Comparison of ENCODE assay signal across 9 cellular contexts in the genomic region with DNA sequence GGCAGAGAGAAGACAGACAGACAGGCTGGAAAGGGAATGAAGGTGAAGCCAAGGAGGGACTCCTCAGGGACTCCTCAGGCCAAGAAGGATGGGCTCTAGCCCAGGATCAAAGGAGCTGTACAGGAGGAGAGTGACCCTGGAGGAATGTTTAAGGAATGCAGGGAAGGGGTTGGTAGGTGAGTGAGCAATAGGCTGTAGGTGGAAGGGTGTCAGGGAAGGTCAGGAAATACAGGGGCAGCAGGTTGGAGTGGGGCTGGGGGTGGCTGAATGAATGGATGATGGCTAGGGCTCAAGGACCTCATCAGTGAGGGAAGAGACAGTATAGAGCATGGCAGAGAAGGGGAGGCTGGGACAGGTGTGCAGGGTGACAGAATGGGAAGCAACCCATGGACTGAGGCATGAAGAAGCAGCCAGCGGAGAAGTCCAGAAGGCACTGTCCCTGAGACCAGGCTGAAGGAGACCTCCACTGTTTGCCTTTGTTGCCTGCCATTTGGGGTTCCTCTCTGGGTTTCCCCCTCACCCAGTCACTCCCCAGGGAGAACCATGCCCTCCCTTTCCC. TPM values are rescaled to one million over a fixed set of nuclear protein-coding genes. Genes with fewer than 3 reads are reported as not detected.
DNase-seq lines count a peak whose midpoint lies in the region; ATAC-seq lines count a peak whose summit lies in the region.
"Had no signal": no experiment of that assay in that cellular context is flagged by ENCODE, and none has a peak within 500 bp of the region (broad histone marks: within the 10 kb centered on the region; RNA-seq: fewer than 3 reads in every experiment).

No MANE protein-coding gene starts in this region.

- ATAC-seq in activated T-cell treated with anti-CD3 and anti-CD28 coated beads, Interleukin-2, amount 50 U/mL, for 4 hours: no peak
- no peak for ATAC-seq in stimulated activated naive B cell treated with anti-CD40 and anti-IgM and Interleukin-4, amounts not matched to agents 10 μg/mL and 1 μg/mL and 100 μg/mL, for 72 hours (replicated peaks)

- intact Hi-C loops in activated T-helper 1 cell treated with anti-CD3 and anti-CD28 coated beads, Interleukin-12 subunit alpha, Interleukin-12 subunit beta, Interleukin-2, Interleukin-4 antibody, amounts not matched to agents 30 ng/mL and 10 ng/mL and 1 ng/mL, durations not matched to agents 14 hours and 24 hours and 36 hours (cut with micrococcal nuclease): no loop called here

- H3K36me3 Mint-ChIP-seq in activated T-cell treated with anti-CD3 and anti-CD28 coated beads, Interleukin-2, amount 50 U/mL, for 4 hours (ENCODE audit: insufficient read depth): peaks cover 4% of the 10 kb centered on the region
- peaks cover 28% of the 10 kb centered on the region for H3K36me3 Mint-ChIP-seq in activated T-helper 1 cell treated with anti-CD3 and anti-CD28 coated beads, Interleukin-12 subunit alpha, Interleukin-12 subunit beta, Interleukin-2, Interleukin-4 antibody, amounts not matched to agents 30 ng/mL and 10 ng/mL and 1 ng/mL, durations not matched to agents 14 hours and 24 hours and 36 hours (ENCODE audit: low read depth)
- H3K36me3 Mint-ChIP-seq in stimulated activated naive B cell treated with anti-CD40 and anti-IgM and Interleukin-4, amounts not matched to agents 10 μg/mL and 1 μg/mL and 100 μg/mL, for 72 hours: peaks cover 15 to 36% of the 10 kb centered on the region in 2 donors

- peak overlapping the region; percentile 24 for H3K27ac Mint-ChIP-seq in activated T-helper 1 cell treated with anti-CD3 and anti-CD28 coated beads, Interleukin-12 subunit alpha, Interleukin-12 subunit beta, Interleukin-2, Interleukin-4 antibody, amounts not matched to agents 30 ng/mL and 10 ng/mL and 1 ng/mL, durations not matched to agents 14 hours and 24 hours and 36 hours
- H3K27ac Mint-ChIP-seq in stimulated activated naive B cell treated with anti-CD40 and anti-IgM and Interleukin-4, amounts not matched to agents 10 μg/mL and 1 μg/mL and 100 μg/mL, for 72 hours: peak overlapping the region; percentile 2

- peak overlapping the region; percentile 41 for H3K4me3 Mint-ChIP-seq in activated T-cell treated with anti-CD3 and anti-CD28 coated beads, Interleukin-2, amount 50 U/mL, for 4 hours
- H3K4me3 Mint-ChIP-seq in activated T-helper 1 cell treated with anti-CD3 and anti-CD28 coated beads, Interleukin-12 subunit alpha, Interleukin-12 subunit beta, Interleukin-2, Interleukin-4 antibody, amounts not matched to agents 30 ng/mL and 10 ng/mL and 1 ng/mL, durations not matched to agents 14 hours and 24 hours and 36 hours: no peak overlapping the region
- peak overlapping the region; percentile 54 to 83 for H3K4me3 Mint-ChIP-seq in stimulated activated naive B cell treated with anti-CD40 and anti-IgM and Interleukin-4, amounts not matched to agents 10 μg/mL and 1 μg/mL and 100 μg/mL, for 72 hours

- no peaks in the 10 kb centered on the region for H3K27me3 Mint-ChIP-seq in activated T-cell treated with anti-CD3 and anti-CD28 coated beads, Interleukin-2, amount 50 U/mL, for 4 hours (ENCODE audit: low read depth)
- no peaks in the 10 kb centered on the region for H3K27me3 Mint-ChIP-seq in activated T-helper 1 cell treated with anti-CD3 and anti-CD28 coated beads, Interleukin-12 subunit alpha, Interleukin-12 subunit beta, Interleukin-2, Interleukin-4 antibody, amounts not matched to agents 30 ng/mL and 10 ng/mL and 1 ng/mL, durations not matched to agents 14 hours and 24 hours and 36 hours (ENCODE audit: insufficient read depth)
- no peaks in the 10 kb centered on the region for H3K27me3 Mint-ChIP-seq in stimulated activated naive B cell treated with anti-CD40 and anti-IgM and Interleukin-4, amounts not matched to agents 10 μg/mL and 1 μg/mL and 100 μg/mL, for 72 hours

- no peaks in the 10 kb centered on the region for H3K9me3 Mint-ChIP-seq in activated T-cell treated with anti-CD3 and anti-CD28 coated beads, Interleukin-2, amount 50 U/mL, for 4 hours
- no peaks in the 10 kb centered on the region for H3K9me3 Mint-ChIP-seq in activated T-helper 1 cell treated with anti-CD3 and anti-CD28 coated beads, Interleukin-12 subunit alpha, Interleukin-12 subunit beta, Interleukin-2, Interleukin-4 antibody, amounts not matched to agents 30 ng/mL and 10 ng/mL and 1 ng/mL, durations not matched to agents 14 hours and 24 hours and 36 hours
- H3K9me3 Mint-ChIP-seq in stimulated activated naive B cell treated with anti-CD40 and anti-IgM and Interleukin-4, amounts not matched to agents 10 μg/mL and 1 μg/mL and 100 μg/mL, for 72 hours: no peaks in the 10 kb centered on the region

- H3K4me3 ChIP-seq in iPS-18c (ENCODE audit: insufficient read depth, low read depth, low read length): peak overlapping the region; percentile 51

- peaks cover 49% of the 10 kb centered on the region for H3K4me1 Mint-ChIP-seq in activated T-cell treated with anti-CD3 and anti-CD28 coated beads, Interleukin-2, amount 50 U/mL, for 4 hours (ENCODE audit: low read depth)
- H3K4me1 Mint-ChIP-seq in activated T-helper 1 cell treated with anti-CD3 and anti-CD28 coated beads, Interleukin-12 subunit alpha, Interleukin-12 subunit beta, Interleukin-2, Interleukin-4 antibody, amounts not matched to agents 30 ng/mL and 10 ng/mL and 1 ng/mL, durations not matched to agents 14 hours and 24 hours and 36 hours (ENCODE audit: low read depth): peaks cover 44% of the 10 kb centered on the region
- H3K4me1 Mint-ChIP-seq in stimulated activated naive B cell treated with anti-CD40 and anti-IgM and Interleukin-4, amounts not matched to agents 10 μg/mL and 1 μg/mL and 100 μg/mL, for 72 hours: peaks cover 54 to 62% of the 10 kb centered on the region in 2 donors

- DNase-seq in activated T-cell treated with anti-CD3 and anti-CD28 coated beads, Interleukin-2, amount 50 U/mL, for 4 hours: no peak
- DNase-seq in activated T-cell treated with anti-CD3 and anti-CD28 coated beads for 4 hours: no peak
- DNase-seq in activated T-helper 1 cell treated with anti-CD3 and anti-CD28 coated beads, Interleukin-12 subunit alpha, Interleukin-12 subunit beta, Interleukin-2, Interleukin-4 antibody, amounts not matched to agents 30 ng/mL and 10 ng/mL and 1 ng/mL, durations not matched to agents 14 hours and 24 hours and 36 hours (ENCODE audit: low spot score): no peak
- DNase-seq in stimulated activated naive B cell treated with anti-CD40 and anti-IgM and Interleukin-4, amounts not matched to agents 10 μg/mL and 1 μg/mL and 100 μg/mL, for 72 hours: no peak
- DNase-seq in OCI-M1 (lab: John Stamatoyannopoulos, UW): no peak
- no peak for DNase-seq in stimulated activated CD4-positive, alpha-beta T cell treated with anti-CD3 and anti-CD28 coated beads, Interleukin-4, amount 100 ng/mL, for 24 hours
- DNase-seq in NCI-H524 treated with DMSO at 0.1 percent for 48 hours (lab: John Stamatoyannopoulos, UW): no peak
- DNase-seq: effector memory CD4-positive, alpha-beta T cell had no signal

- no peaks in the 10 kb centered on the region for H3K9me3 ChIP-seq in iPS-18c (ENCODE audit: control insufficient read depth, insufficient read depth, low read length)

RNA-seq across cellular contexts. Expression of a gene that starts 13.2 kb away (rescaled TPM):
- 10 to 100 TPM; 18.6 to 23.4 (median 20.2) TPM for total RNA-seq in activated T-cell treated with anti-CD3 and anti-CD28 coated beads, Interleukin-2, amount 50 U/mL, for 4 hours
- total RNA-seq in activated T-helper 1 cell treated with anti-CD3 and anti-CD28 coated beads, Interleukin-12 subunit alpha, Interleukin-12 subunit beta, Interleukin-2, Interleukin-4 antibody, amounts not matched to agents 30 ng/mL and 10 ng/mL and 1 ng/mL, durations not matched to agents 14 hours and 24 hours and 36 hours: 37.1 and 56.6 TPM in 2 replicates

RNA-seq across cellular contexts. Expression of a gene that starts 15.2 kb away (rescaled TPM):
- total RNA-seq in activated T-cell treated with anti-CD3 and anti-CD28 coated beads, Interleukin-2, amount 50 U/mL, for 4 hours: 10 to 100 TPM; 76.6 to 84.5 (median 79.2) TPM
- total RNA-seq in activated T-helper 1 cell treated with anti-CD3 and anti-CD28 coated beads, Interleukin-12 subunit alpha, Interleukin-12 subunit beta, Interleukin-2, Interleukin-4 antibody, amounts not matched to agents 30 ng/mL and 10 ng/mL and 1 ng/mL, durations not matched to agents 14 hours and 24 hours and 36 hours: 131 and 137 TPM in 2 replicates

RNA-seq across cellular contexts. Expression of a gene that starts 21.3 kb away (rescaled TPM):
- 10 to 100 TPM; 22.9 to 23.4 (median 22.9) TPM for total RNA-seq in activated T-cell treated with anti-CD3 and anti-CD28 coated beads, Interleukin-2, amount 50 U/mL, for 4 hours
- total RNA-seq in activated T-helper 1 cell treated with anti-CD3 and anti-CD28 coated beads, Interleukin-12 subunit alpha, Interleukin-12 subunit beta, Interleukin-2, Interleukin-4 antibody, amounts not matched to agents 30 ng/mL and 10 ng/mL and 1 ng/mL, durations not matched to agents 14 hours and 24 hours and 36 hours: 15.8 and 17.0 TPM in 2 replicates

RNA-seq across cellular contexts. Expression of a gene that starts 22.3 kb away (rescaled TPM):
- total RNA-seq in activated T-cell treated with anti-CD3 and anti-CD28 coated beads, Interleukin-2, amount 50 U/mL, for 4 hours: 10 to 100 TPM; 24.4 to 29.4 (median 26.8) TPM
- total RNA-seq in activated T-helper 1 cell treated with anti-CD3 and anti-CD28 coated beads, Interleukin-12 subunit alpha, Interleukin-12 subunit beta, Interleukin-2, Interleukin-4 antibody, amounts not matched to agents 30 ng/mL and 10 ng/mL and 1 ng/mL, durations not matched to agents 14 hours and 24 hours and 36 hours: 28.7 and 38.8 TPM in 2 replicates

RNA-seq across cellular contexts. Expression of a gene that starts 41.5 kb away (rescaled TPM):
- total RNA-seq in activated T-cell treated with anti-CD3 and anti-CD28 coated beads, Interleukin-2, amount 50 U/mL, for 4 hours: 1 to 10 TPM; 7.3 to 8.3 (median 7.4) TPM
- total RNA-seq in activated T-helper 1 cell treated with anti-CD3 and anti-CD28 coated beads, Interleukin-12 subunit alpha, Interleukin-12 subunit beta, Interleukin-2, Interleukin-4 antibody, amounts not matched to agents 30 ng/mL and 10 ng/mL and 1 ng/mL, durations not matched to agents 14 hours and 24 hours and 36 hours: 54.7 and 59.6 TPM in 2 replicates
